11 cellular contexts compared by ENCODE assay signal in the genomic region with DNA sequence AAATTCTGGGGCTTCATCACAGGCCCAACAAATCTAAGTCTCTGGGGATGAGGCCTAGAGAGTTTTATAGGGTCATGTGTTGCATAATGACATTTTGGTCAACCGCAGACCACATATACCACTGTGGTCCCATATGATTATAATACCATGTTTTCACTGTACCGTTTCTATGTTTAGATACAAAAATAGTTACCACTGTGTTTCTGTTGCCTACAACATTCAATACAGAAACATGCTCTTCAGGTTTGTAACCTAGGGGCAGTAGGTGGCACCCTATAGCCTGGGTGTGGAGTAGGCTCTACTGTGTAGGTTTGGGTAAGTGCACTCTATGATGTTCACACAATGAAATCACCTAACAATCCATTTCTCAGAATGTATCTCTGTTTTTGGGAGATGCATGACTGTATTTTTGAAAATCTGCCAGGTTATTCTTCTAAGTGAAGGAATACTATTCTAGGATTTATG.
DNase-seq lines count a peak whose midpoint lies in the region; ATAC-seq and TF ChIP-seq lines count a peak whose summit lies in the region.
"Had no signal": no experiment of that assay in that cellular context is flagged by ENCODE, and none has a peak within 500 bp of the region (broad histone marks: within the 10 kb centered on the region; RNA-seq: fewer than 3 reads in every experiment).

No MANE protein-coding gene starts in this region.

- no peak overlapping the region for H3K27ac ChIP-seq in MM.1S (ENCODE audit: low read length)
- H3K27ac ChIP-seq: uterus had no signal

- H3K4me3 ChIP-seq in MM.1S (ENCODE audit: low read length) = no peak overlapping the region
- no peak overlapping the region for H3K4me3 ChIP-seq in cardiac fibroblast (replicated peaks in 1 of 2; ENCODE audit: low read depth in 2 of 2, low read length in 2 of 2)
- H3K4me3 ChIP-seq: K562, uterus had no signal

- peaks cover 0 to 6% of the 10 kb centered on the region in 2 donors for H3K9me3 Mint-ChIP-seq in activated naive CD4-positive, alpha-beta T cell treated with anti-CD3 and anti-CD28 coated beads, Interleukin-2, amount 50 U/mL, for 72 hours
- no peaks in the 10 kb centered on the region for H3K9me3 Mint-ChIP-seq in stimulated activated memory B cell treated with anti-CD40 and anti-IgM and Interleukin-4, amounts not matched to agents 10 μg/mL and 1 μg/mL and 100 μg/mL, for 72 hours

- no peak overlapping the region for H3K9ac ChIP-seq in MM.1S (ENCODE audit: low read length)

- no peaks in the 10 kb centered on the region for H3K79me2 ChIP-seq in MM.1S (ENCODE audit: low read length)

- no peaks in the 10 kb centered on the region for H3K9me2 ChIP-seq in MM.1S (replicated peaks; ENCODE audit: insufficient read depth, low read length)

- no peak overlapping the region for H3K27ac Mint-ChIP-seq in activated naive CD4-positive, alpha-beta T cell treated with anti-CD3 and anti-CD28 coated beads, Interleukin-2, amount 50 U/mL, for 72 hours
- no peak overlapping the region for H3K27ac Mint-ChIP-seq in stimulated activated memory B cell treated with anti-CD40 and anti-IgM and Interleukin-4, amounts not matched to agents 10 μg/mL and 1 μg/mL and 100 μg/mL, for 72 hours

- DNase-seq in activated naive CD4-positive, alpha-beta T cell treated with anti-CD3 and anti-CD28 coated beads, Interleukin-2, amount 50 U/mL, for 72 hours (ENCODE audit: low spot score in 2 of 2) = no peak
- no peak for DNase-seq in activated naive CD4-positive, alpha-beta T cell (lab: John Stamatoyannopoulos, UW)
- DNase-seq in MM.1S (peak; percentile 10), cardiac fibroblast (ENCODE audit: low read depth in 2 of 2) (peak; percentile 36 to 67), epidermal melanocyte (ENCODE audit: insufficient read length, low spot score) (no peak)
- DNase-seq in stimulated activated naive CD4-positive, alpha-beta T cell (lab: John Stamatoyannopoulos, UW) = no peak
- DNase-seq: uterus had no signal

- no peak overlapping the region for H3K4me2 ChIP-seq in MM.1S (ENCODE audit: low read depth, low read length)

- H3F3A ChIP-seq in MM.1S (ENCODE audit: insufficient read depth, low read length) = no peaks in the 10 kb centered on the region

- H4K20me1 ChIP-seq in MM.1S (ENCODE audit: insufficient read depth, low read length) = no peaks in the 10 kb centered on the region

- H3K27me3 Mint-ChIP-seq in stimulated activated memory B cell treated with anti-CD40 and anti-IgM and Interleukin-4, amounts not matched to agents 10 μg/mL and 1 μg/mL and 100 μg/mL, for 72 hours = no peaks in the 10 kb centered on the region

- H3K4me1 Mint-ChIP-seq in stimulated activated memory B cell treated with anti-CD40 and anti-IgM and Interleukin-4, amounts not matched to agents 10 μg/mL and 1 μg/mL and 100 μg/mL, for 72 hours = no peaks in the 10 kb centered on the region

- no peaks in the 10 kb centered on the region for H3K9me3 ChIP-seq in MM.1S (replicated peaks; ENCODE audit: insufficient read depth, low read length)
- H3K9me3 ChIP-seq: Caco-2, uterus had no signal

- no peaks in the 10 kb centered on the region for H3K36me3 ChIP-seq in MM.1S (replicated peaks; ENCODE audit: insufficient read depth, low read length)
- H3K36me3 ChIP-seq: uterus had no signal

- no peak for TF ChIP-seq CTCF in MM.1S (IDR thresholded peaks at IDR 0.05; ENCODE audit: low read length)
- TF ChIP-seq CTCF in cardiac fibroblast (IDR thresholded peaks at IDR 0.05; ENCODE audit: low read depth, low read length) = no peak

- H3K27me3 ChIP-seq in MM.1S (replicated peaks; ENCODE audit: insufficient read depth, low read length) = no peaks in the 10 kb centered on the region
- H3K27me3 ChIP-seq: uterus had no signal

- no peaks in the 10 kb centered on the region for H3K36me3 Mint-ChIP-seq in activated naive CD4-positive, alpha-beta T cell treated with anti-CD3 and anti-CD28 coated beads, Interleukin-2, amount 50 U/mL, for 72 hours
- no peaks in the 10 kb centered on the region for H3K36me3 Mint-ChIP-seq in stimulated activated memory B cell treated with anti-CD40 and anti-IgM and Interleukin-4, amounts not matched to agents 10 μg/mL and 1 μg/mL and 100 μg/mL, for 72 hours

- no peaks in the 10 kb centered on the region for H3K4me1 ChIP-seq in MM.1S (ENCODE audit: low read length)
- H3K4me1 ChIP-seq: Caco-2, uterus had no signal

- no peak overlapping the region for H3K4me3 Mint-ChIP-seq in stimulated activated memory B cell treated with anti-CD40 and anti-IgM and Interleukin-4, amounts not matched to agents 10 μg/mL and 1 μg/mL and 100 μg/mL, for 72 hours

- no peak overlapping the region for H2AFZ ChIP-seq in MM.1S (ENCODE audit: low read length)

- ATAC-seq in activated naive CD4-positive, alpha-beta T cell treated with anti-CD3 and anti-CD28 coated beads, Interleukin-2, amount 50 U/mL, for 72 hours = peak; percentile 34 to 68
- peak; percentile 31 for ATAC-seq in stimulated activated memory B cell treated with anti-CD40 and anti-IgM and Interleukin-4, amounts not matched to agents 10 μg/mL and 1 μg/mL and 100 μg/mL, for 72 hours
- ATAC-seq in GM21529 (IDR thresholded peaks at IDR 0.05; ENCODE audit: unreplicated experiment) = no peak
- ATAC-seq: K562 had no signal

Comparison
In these comparisons a context has a peak if more than half of its experiments do, and no peak if none do; other contexts are left out.
1. DNase-seq: peak in MM.1S (single experiment) and cardiac fibroblast (2 of 2); none in activated naive CD4-positive, alpha-beta T cell treated with anti-CD3 and anti-CD28 coated beads, Interleukin-2, amount 50 U/mL, for 72 hours (0 of 2), activated naive CD4-positive, alpha-beta T cell (0 of 4), epidermal melanocyte (single experiment) and stimulated activated naive CD4-positive, alpha-beta T cell (0 of 6).